ENCODE assay signal across 19 cellular contexts in genomic region chr5:171142617-171143016, GRCh38.
DNase-seq lines count a peak whose midpoint lies in the region; ATAC-seq and TF ChIP-seq lines count a peak whose summit lies in the region.
"Had no signal": no experiment of that assay in that cellular context is flagged by ENCODE, and none has a peak within 500 bp of the region (broad histone marks: within the 10 kb centered on the region; RNA-seq: fewer than 3 reads in every experiment).

No MANE protein-coding gene starts in this region.

- DNase-seq in WERI-Rb-1 = no peak
- DNase-seq in CD8-positive, alpha-beta memory T cell = no peak
- DNase-seq in NCI-H526 (lab: John Stamatoyannopoulos, UW) = no peak
- no peak for DNase-seq in anterior cingulate cortex (lab: John Stamatoyannopoulos, UW)
- DNase-seq: 8988T; ACHN; BE2C; C1 segment of cervical spinal cord; Caco-2; Calu3; CD4-positive, alpha-beta memory T cell; CD4-positive, CD25-positive, alpha-beta regulatory T cell; DMS79 treated with DMSO at 0.1 percent for 48 hours; GF-D8 had no signal

- no peak for TF ChIP-seq CTCF in WERI-Rb-1 (IDR thresholded peaks at IDR 0.05; ENCODE audit: low read depth, low read length)

- no peaks in the 10 kb centered on the region for H3K4me1 ChIP-seq in CD8-positive, alpha-beta memory T cell (ENCODE audit: insufficient read depth, low read length)
- H3K4me1 ChIP-seq: BLaER1, Caco-2 had no signal

- ATAC-seq in HG02981 (IDR thresholded peaks at IDR 0.05; ENCODE audit: unreplicated experiment) (peak; percentile 69), HG03159 (IDR thresholded peaks at IDR 0.05; ENCODE audit: unreplicated experiment) (peak; percentile 68), HG03354 (IDR thresholded peaks at IDR 0.05; ENCODE audit: poor library complexity, severe bottlenecking, unreplicated experiment) (peak; percentile 85)

- no peaks in the 10 kb centered on the region for H3K36me3 Mint-ChIP-seq in CD8-positive, alpha-beta memory T cell
- H3K36me3 Mint-ChIP-seq: CD14-positive monocyte; CD4-positive, alpha-beta memory T cell; CD4-positive, CD25-positive, alpha-beta regulatory T cell had no signal

- H3K27me3 ChIP-seq in WERI-Rb-1 (ENCODE audit: insufficient read depth, low read depth, severe bottlenecking) = no peaks in the 10 kb centered on the region
- no peaks in the 10 kb centered on the region for H3K27me3 ChIP-seq in CD8-positive, alpha-beta memory T cell (ENCODE audit: insufficient read depth, low read length, poor library complexity, severe bottlenecking)
- H3K27me3 ChIP-seq: BE2C, BLaER1 had no signal

- CTCF ChIA-PET in CD8-positive, alpha-beta memory T cell (lab: Charles Lee) = no interaction called here

- H3K27ac Mint-ChIP-seq in CD8-positive, alpha-beta memory T cell = no peak overlapping the region
- H3K27ac Mint-ChIP-seq: CD14-positive monocyte; CD4-positive, alpha-beta memory T cell; CD4-positive, CD25-positive, alpha-beta regulatory T cell had no signal

- peaks cover 0 to 3% (median 0%) of the 10 kb centered on the region in 5 donors for H3K9me3 Mint-ChIP-seq in CD8-positive, alpha-beta memory T cell

- no peaks in the 10 kb centered on the region for H3K36me3 ChIP-seq in WERI-Rb-1
- H3K36me3 ChIP-seq in CD8-positive, alpha-beta memory T cell (ENCODE audit: insufficient read depth, low read length) = no peaks in the 10 kb centered on the region
- H3K36me3 ChIP-seq: BLaER1 had no signal

- no peaks in the 10 kb centered on the region for H3K9me3 ChIP-seq in WERI-Rb-1 (ENCODE audit: severe bottlenecking)
- no peaks in the 10 kb centered on the region for H3K9me3 ChIP-seq in CD8-positive, alpha-beta memory T cell (ENCODE audit: low read length)
- H3K9me3 ChIP-seq: BE2C, BLaER1, Caco-2 had no signal

- POLR2A ChIA-PET in CD8-positive, alpha-beta memory T cell (lab: Charles Lee) = no interaction called here

- no peaks in the 10 kb centered on the region for H3K4me1 Mint-ChIP-seq in CD8-positive, alpha-beta memory T cell
- H3K4me1 Mint-ChIP-seq: CD14-positive monocyte; CD4-positive, alpha-beta memory T cell; CD4-positive, CD25-positive, alpha-beta regulatory T cell had no signal

- H3K27ac ChIP-seq in WERI-Rb-1 = no peak overlapping the region
- no peak overlapping the region for H3K27ac ChIP-seq in CD8-positive, alpha-beta memory T cell (ENCODE audit: low read depth, low read length)
- H3K27ac ChIP-seq: BLaER1 had no signal

- no peak overlapping the region for H3K4me3 Mint-ChIP-seq in CD8-positive, alpha-beta memory T cell
- H3K4me3 Mint-ChIP-seq: CD14-positive monocyte; CD4-positive, alpha-beta memory T cell; CD4-positive, CD25-positive, alpha-beta regulatory T cell had no signal

- H3K27me3 Mint-ChIP-seq in CD8-positive, alpha-beta memory T cell = peaks cover 3% of the 10 kb centered on the region in 2 donors
- H3K27me3 Mint-ChIP-seq: CD4-positive, alpha-beta memory T cell had no signal

- H3K4me3 ChIP-seq in WERI-Rb-1 (ENCODE audit: low read depth, low read length) = no peak overlapping the region
- no peak overlapping the region for H3K4me3 ChIP-seq in CD8-positive, alpha-beta memory T cell (ENCODE audit: low read length)
- H3K4me3 ChIP-seq: BLaER1 had no signal
